23 cellular contexts compared by ENCODE assay signal in the genomic region with DNA sequence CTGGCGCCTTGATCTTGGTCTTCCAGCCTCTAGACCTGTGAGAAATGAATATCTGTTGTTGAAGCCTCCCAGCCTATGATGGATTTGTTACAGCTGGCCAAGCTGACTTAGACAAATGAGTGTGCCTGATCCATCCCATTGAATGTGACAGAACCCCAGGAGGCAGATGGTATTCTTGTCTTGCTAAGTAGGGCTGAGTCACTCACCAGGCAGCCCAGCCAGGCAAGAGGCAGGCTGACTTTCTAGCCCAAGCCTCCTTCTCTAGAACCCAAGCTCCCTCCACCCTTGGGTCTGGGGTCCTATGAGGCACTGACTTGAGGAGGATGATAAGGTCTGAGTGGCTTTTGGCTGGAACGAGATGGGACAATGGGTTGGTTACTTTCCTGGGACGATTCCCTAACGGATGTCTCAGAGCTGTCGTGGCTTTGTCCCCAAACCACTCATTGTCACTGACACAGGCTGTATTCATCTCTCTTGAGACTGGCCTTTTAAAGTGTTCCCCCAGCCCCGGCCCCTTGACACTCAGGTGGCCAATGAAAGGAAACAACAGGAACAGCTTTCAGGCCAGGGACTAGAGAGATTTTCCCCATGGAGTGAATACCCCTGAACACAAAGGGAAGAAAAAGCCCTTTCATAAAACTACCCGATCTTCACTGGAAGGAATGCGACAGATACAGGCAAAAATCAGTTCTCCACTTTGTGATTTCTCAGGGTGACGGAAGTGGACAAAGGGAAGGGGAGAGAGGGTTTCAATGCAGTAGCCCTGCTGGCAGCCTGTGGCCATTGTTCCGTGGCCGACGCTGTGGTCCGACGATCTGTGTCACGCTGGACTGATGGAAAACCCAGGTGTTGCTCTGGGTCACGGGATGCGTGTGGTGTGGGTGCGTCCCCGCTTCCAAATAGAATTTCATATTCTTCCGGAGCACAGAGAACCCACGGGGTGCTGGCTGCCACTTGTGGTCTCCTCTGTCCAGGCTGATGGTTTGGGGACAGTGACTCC.
DNase-seq lines count a peak whose midpoint lies in the region; ATAC-seq, FAIRE-seq and TF ChIP-seq lines count a peak whose summit lies in the region.
"Had no signal": no experiment of that assay in that cellular context is flagged by ENCODE, and none has a peak within 500 bp of the region (broad histone marks: within the 10 kb centered on the region; RNA-seq: fewer than 3 reads in every experiment).

No MANE protein-coding gene starts in this region.

- H2BK20ac ChIP-seq in H1 (ENCODE audit: low read length): no peak overlapping the region; the same call in 1 of the 2 replicates

- H3K4me2 ChIP-seq in H1 (ENCODE audit: insufficient read depth in 1 of 2, low read depth in 2 of 2, low read length in 2 of 2): peak overlapping the region; percentile 62 to 75

- peak overlapping the region; percentile 41 for H2BK5ac ChIP-seq in H1 (ENCODE audit: low read depth, low read length)

- CTCF ChIA-PET in H1 (lab: Charles Lee; ENCODE audit: partially characterized antibody): interaction anchor here (0.7 to 8.5 kb wide), 11 partner anchors 11 to 460 kb away, joined by 3 to 141 read pairs (median 4); no protein-coding TSS in a partner anchor

- TF ChIP-seq POLR2A in H1 (IDR thresholded peaks at IDR 0.05; ENCODE audit: control extremely low read depth in 1 of 2, low read depth in 2 of 2, low read length in 2 of 2): no peak
- no peak for TF ChIP-seq POLR2A in H54 (IDR thresholded peaks at IDR 0.05; ENCODE audit: low read depth, low read length)

- H3K18ac ChIP-seq in H1 (ENCODE audit: extremely low read depth, low read length): peak overlapping the region; percentile 80; the same call in 1 of the 2 replicates

- no peak for ATAC-seq in natural killer cell treated with Interleukin-12 subunit alpha and Interleukin-12 subunit beta and Interleukin-15 and Interleukin-18, amount 100 ng/mL, for 72 hours
- ATAC-seq: GM12878 had no signal

- no peak overlapping the region for H3K23ac ChIP-seq in H1 (ENCODE audit: insufficient read length)

- H3K23me2 ChIP-seq in H1 (ENCODE audit: low read depth, low read length): no peaks in the 10 kb centered on the region; the same call in 1 of the 2 replicates

- H3K9me3 Mint-ChIP-seq in natural killer cell treated with Interleukin-12 subunit alpha and Interleukin-12 subunit beta and Interleukin-15 and Interleukin-18, amount 100 ng/mL, for 72 hours: no peaks in the 10 kb centered on the region

- H4K5ac ChIP-seq in H1 (ENCODE audit: insufficient read length, low read depth, low read length): peak overlapping the region; percentile 45

- H2BK120ac ChIP-seq in H1 (replicated peaks; ENCODE audit: low read depth, low read length): no peak overlapping the region

- H2AFZ ChIP-seq in H1 (ENCODE audit: low read length): no peak overlapping the region

- FAIRE-seq in H1 (lab: Jason Lieb, UNC) (peak; percentile 90), H54 (lab: Jason Lieb, UNC) (no peak)
- FAIRE-seq: D721Med, GM12878 had no signal

- H4K8ac ChIP-seq in H1 (ENCODE audit: extremely low read depth, insufficient read depth, low read length): no peak overlapping the region; the same call in 1 of the 2 replicates

- peak overlapping the region; percentile 34 for H4K91ac ChIP-seq in H1 (replicated peaks; ENCODE audit: insufficient read length, low read length)

- TF ChIP-seq CTCF in H1 (IDR thresholded peaks at IDR 0.05; ENCODE audit: control extremely low read depth in 1 of 3, insufficient read depth in 1 of 3, low read depth in 1 of 3, low read length in 3 of 3): peak in 2 of 3 experiments; percentile 9 to 14; a peak in 2 of 4 replicates

- peaks cover 0 to 10% of the 10 kb centered on the region in 2 experiments; a peak in 1 of 4 replicates for H3K79me2 ChIP-seq in H1 (ENCODE audit: control insufficient read depth in 1 of 2, insufficient read depth in 2 of 2, low read length in 2 of 2)

- H3K79me1 ChIP-seq in H1 (ENCODE audit: low read depth, low read length): no peaks in the 10 kb centered on the region; the same call in 1 of the 2 replicates

- H3K27me3 Mint-ChIP-seq in natural killer cell treated with Interleukin-12 subunit alpha and Interleukin-12 subunit beta and Interleukin-15 and Interleukin-18, amount 100 ng/mL, for 72 hours: peaks cover 34 to 46% of the 10 kb centered on the region in 2 donors

- POLR2A ChIA-PET in H1 (lab: Charles Lee; ENCODE audit: partially characterized antibody): interaction anchor here (1.0 to 1.6 kb wide), 3 partner anchors 10 to 20 kb away, joined by 3 to 4 read pairs (median 4); no protein-coding TSS in a partner anchor

- TF ChIP-seq RAD21 in H1 (IDR thresholded peaks at IDR 0.05 in 1 of 2, conservative IDR thresholded peaks at IDR 0.05 in 1 of 2; ENCODE audit: low read depth in 2 of 2, low read length in 2 of 2): no peak

- DNase-seq in EH (ENCODE audit: low read depth): peak; percentile 8
- peak; percentile 81 for DNase-seq in NT2/D1 (ENCODE audit: low read depth, low spot score)
- DNase-seq in H1 (ENCODE audit: low read depth in 1 of 2, low spot score in 2 of 2): peak in 1 of 2 experiments; percentile 59
- DNase-seq in myocyte (ENCODE audit: low read depth): peak; percentile 30
- DNase-seq in natural killer cell treated with Interleukin-12 subunit alpha and Interleukin-12 subunit beta and Interleukin-15 and Interleukin-18, amount 100 ng/mL, for 72 hours (ENCODE audit: low spot score): no peak
- DNase-seq in H54 (ENCODE audit: insufficient read length, low spot score): no peak
- no peak for DNase-seq in NOMO-1 (lab: John Stamatoyannopoulos, UW; ENCODE audit: unreplicated experiment in 2 of 2)
- no peak for DNase-seq in stimulated activated CD4-positive, alpha-beta T cell treated with anti-CD3 and anti-CD28 coated beads, Interleukin-2, amount 100 ng/mL, for 48 hours
- DNase-seq: activated CD4-positive, alpha-beta T cell treated with anti-CD3 and anti-CD28 coated beads, Interleukin-2, amount 50 U/mL, for 4 hours; activated naive CD4-positive, alpha-beta T cell; activated T-cell treated with anti-CD3 and anti-CD28 coated beads for 4 hours; mammary epithelial cell; MM.1S; NCI-H187; NCI-H446 treated with DMSO at 0.1 percent for 48 hours; nephron progenitor cell; Right ventricle myocardium superior; T-helper 1 cell; uterus had no signal

- no peak for TF ChIP-seq EP300 in H1 (IDR thresholded peaks at IDR 0.05; ENCODE audit: borderline replicate concordance in 1 of 2, low read depth in 2 of 2, low read length in 2 of 2)

- H3K36me3 Mint-ChIP-seq in natural killer cell treated with Interleukin-12 subunit alpha and Interleukin-12 subunit beta and Interleukin-15 and Interleukin-18, amount 100 ng/mL, for 72 hours: no peaks in the 10 kb centered on the region
- H3K36me3 Mint-ChIP-seq: IgD-negative memory B cell had no signal

- no peak overlapping the region for H3K4me3 Mint-ChIP-seq in natural killer cell treated with Interleukin-12 subunit alpha and Interleukin-12 subunit beta and Interleukin-15 and Interleukin-18, amount 100 ng/mL, for 72 hours
- H3K4me3 Mint-ChIP-seq: IgD-negative memory B cell, nephron progenitor cell had no signal

- no peak overlapping the region for H3K14ac ChIP-seq in H1 (ENCODE audit: insufficient read length)

- H3K9me3 ChIP-seq in NT2/D1 (ENCODE audit: insufficient read depth, low read length): peaks cover 9% of the 10 kb centered on the region; the same call in 1 of the 2 replicates
- H3K9me3 ChIP-seq in H1 (ENCODE audit: insufficient read depth in 2 of 2, low read depth in 1 of 2, low read length in 1 of 2): peaks cover 6 to 9% of the 10 kb centered on the region in 2 experiments
- H3K9me3 ChIP-seq: HAP-1, uterus had no signal

- H2BK12ac ChIP-seq in H1 (ENCODE audit: low read depth, low read length): peak overlapping the region; percentile 71

- peak overlapping the region; percentile 34; the same call in 1 of the 2 replicates for H2BK15ac ChIP-seq in H1 (ENCODE audit: low read length)

- H3K9ac ChIP-seq in NT2/D1 (ENCODE audit: insufficient read length, low read depth): peak overlapping the region; percentile 74
- peak overlapping the region in 1 of 4 experiments; percentile 29; a peak in 1 of 7 replicates for H3K9ac ChIP-seq in H1 (replicated peaks in 1 of 4; ENCODE audit: extremely low read depth in 1 of 4, low read depth in 3 of 4, low read length in 3 of 4)

- H4K20me1 ChIP-seq in H1 (replicated peaks in 1 of 2; ENCODE audit: control insufficient read depth in 1 of 2, insufficient read depth in 2 of 2, low read length in 2 of 2): no peaks in the 10 kb centered on the region

- H3K27me3 ChIP-seq in NT2/D1 (ENCODE audit: insufficient read depth, insufficient read length): no peaks in the 10 kb centered on the region
- H3K27me3 ChIP-seq in H1 (replicated peaks in 1 of 4; ENCODE audit: control insufficient read depth in 3 of 4, extremely low read depth in 1 of 4, insufficient read depth in 3 of 4, low read length in 3 of 4): no peaks in the 10 kb centered on the region

- H2AK5ac ChIP-seq in H1 (ENCODE audit: low read depth, low read length): peak overlapping the region; percentile 20; the same call in 1 of the 2 replicates

- H3K27ac ChIP-seq in H1 (ENCODE audit: low read depth, low read length): peak overlapping the region; percentile 64
- H3K27ac ChIP-seq: uterus had no signal

- no peaks in the 10 kb centered on the region for H3K36me3 ChIP-seq in NT2/D1 (ENCODE audit: insufficient read depth, insufficient read length, low read length)
- no peaks in the 10 kb centered on the region for H3K36me3 ChIP-seq in H1 (ENCODE audit: control insufficient read depth in 2 of 4, insufficient read depth in 4 of 4, low read length in 3 of 4)
- H3K36me3 ChIP-seq: HAP-1, uterus had no signal

- no peak overlapping the region for H3K56ac ChIP-seq in H1 (replicated peaks; ENCODE audit: insufficient read length, low read depth, low read length)

- H3K4ac ChIP-seq in H1 (replicated peaks; ENCODE audit: insufficient read length, low read depth, low read length): no peak overlapping the region

- H3K4me1 ChIP-seq in NT2/D1 (ENCODE audit: insufficient read depth, insufficient read length) (peaks cover 21% of the 10 kb centered on the region), H1 (replicated peaks in 1 of 4; ENCODE audit: control insufficient read depth in 3 of 4, insufficient read depth in 4 of 4, low read length in 3 of 4) (peaks cover 8 to 17% (median 13%) of the 10 kb centered on the region in 4 experiments)
- H3K4me1 ChIP-seq: HAP-1, uterus had no signal

- 51% methylated on average over 21 of the region's 21 CpGs; no CpG with 5 or more reads in 1 of the 2 experiments for WGBS in H1 (ENCODE audit: extremely low coverage in 1 of 2, insufficient coverage in 1 of 2, insufficient read length in 1 of 2, insufficient replicate concordance in 2 of 2, low coverage in 1 of 2, low lambda C conversion rate in 2 of 2, missing lambda C conversion rate in 1 of 2), 2 experiments

- no peaks in the 10 kb centered on the region for H3K4me1 Mint-ChIP-seq in natural killer cell treated with Interleukin-12 subunit alpha and Interleukin-12 subunit beta and Interleukin-15 and Interleukin-18, amount 100 ng/mL, for 72 hours (ENCODE audit: low read depth in 2 of 2)
- H3K4me1 Mint-ChIP-seq: IgD-negative memory B cell had no signal

- H3K4me3 ChIP-seq in NT2/D1 (ENCODE audit: insufficient read length, low read depth) (no peak overlapping the region), H1 (ENCODE audit: extremely low read depth in 1 of 4, insufficient read depth in 2 of 4, low read depth in 3 of 4, low read length in 4 of 4) (peak overlapping the region in 1 of 4 experiments; percentile 7; a peak in 2 of 8 replicates)
- H3K4me3 ChIP-seq: GM12878, HAP-1, uterus had no signal

- H3K27ac Mint-ChIP-seq in natural killer cell treated with Interleukin-12 subunit alpha and Interleukin-12 subunit beta and Interleukin-15 and Interleukin-18, amount 100 ng/mL, for 72 hours: no peak overlapping the region
- H3K27ac Mint-ChIP-seq: nephron progenitor cell had no signal

Comparison
In these comparisons a context has a peak if more than half of its experiments do, and no peak if none do; other contexts are left out.
1. DNase-seq: peak in EH (single experiment), NT2/D1 (single experiment) and myocyte (single experiment); none in natural killer cell treated with Interleukin-12 subunit alpha and Interleukin-12 subunit beta and Interleukin-15 and Interleukin-18, amount 100 ng/mL, for 72 hours (single experiment), H54 (single experiment), NOMO-1 (0 of 2) and stimulated activated CD4-positive, alpha-beta T cell treated with anti-CD3 and anti-CD28 coated beads, Interleukin-2, amount 100 ng/mL, for 48 hours (0 of 2).